In genomic region chr3:134374791-134375541, GRCh38 we compare ENCODE assay signal across 8 cellular contexts. TPM values are rescaled to one million over a fixed set of nuclear protein-coding genes. Genes with fewer than 3 reads are reported as not detected.
DNase-seq lines count a peak whose midpoint lies in the region; TF ChIP-seq lines count a peak whose summit lies in the region.

No MANE protein-coding gene starts in this region.

- TF ChIP-seq EP300 in esophagus muscularis mucosa (IDR thresholded peaks at IDR 0.05): no peak

- CTCF ChIA-PET in activated naive CD4-positive, alpha-beta T cell treated with anti-CD3 and anti-CD28 coated beads, Interleukin-2, amount 10 ng/mL, durations not matched to agents 7 days and 5 days (lab: Charles Lee): interaction anchor here (0.8 to 1.2 kb wide), 2 partner anchors 26 to 67 kb away, joined by 3 read pairs; no protein-coding TSS in a partner anchor

- H3K9me3 Mint-ChIP-seq in activated naive CD4-positive, alpha-beta T cell treated with anti-CD3 and anti-CD28 coated beads, Interleukin-2, amount 10 ng/mL, durations not matched to agents 7 days and 5 days: no peaks in the 10 kb centered on the region
- no peaks in the 10 kb centered on the region for H3K9me3 Mint-ChIP-seq in nephron progenitor cell

- WGBS in esophagus muscularis mucosa: 11% methylated on average over 26 of the region's 30 CpGs

- DNase-seq in activated naive CD4-positive, alpha-beta T cell treated with anti-CD3 and anti-CD28 coated beads, Interleukin-2, amount 10 ng/mL, durations not matched to agents 7 days and 5 days: no peak
- no peak for DNase-seq in activated naive CD4-positive, alpha-beta T cell treated with Interleukin-2 at 50 U/mL for 16 hours
- DNase-seq in RPMI8226: peak; percentile 61
- no peak for DNase-seq in esophagus muscularis mucosa (ENCODE audit: extremely low spot score)
- DNase-seq in nephron progenitor cell: no peak
- DNase-seq in hepatic stellate cell (ENCODE audit: low spot score): no peak
- no peak for DNase-seq in T-helper 9 cell
- DNase-seq in MV-4-11 (lab: John Stamatoyannopoulos, UW): no peak

- no peak for TF ChIP-seq CTCF in esophagus muscularis mucosa (IDR thresholded peaks at IDR 0.05)
- no peak for TF ChIP-seq CTCF in nephron progenitor cell (IDR thresholded peaks at IDR 0.05)

- H3K4me3 Mint-ChIP-seq in activated naive CD4-positive, alpha-beta T cell treated with anti-CD3 and anti-CD28 coated beads, Interleukin-2, amount 10 ng/mL, durations not matched to agents 7 days and 5 days: peak overlapping the region; percentile 62
- peak overlapping the region; percentile 90 for H3K4me3 Mint-ChIP-seq in nephron progenitor cell

- peak overlapping the region; percentile 76 to 83 (median 81) for H3K4me3 ChIP-seq in esophagus muscularis mucosa

- TF ChIP-seq POLR2A in esophagus muscularis mucosa (IDR thresholded peaks at IDR 0.05; ENCODE audit: low read depth): no peak

- peak overlapping the region; percentile 97 to 100 (median 98) for H3K27ac ChIP-seq in esophagus muscularis mucosa (replicated peaks in 1 of 4)

- H3K27me3 Mint-ChIP-seq in activated naive CD4-positive, alpha-beta T cell treated with anti-CD3 and anti-CD28 coated beads, Interleukin-2, amount 10 ng/mL, durations not matched to agents 7 days and 5 days: peaks cover 88% of the 10 kb centered on the region
- H3K27me3 Mint-ChIP-seq in nephron progenitor cell (ENCODE audit: low read depth, poor library complexity): peaks cover 16% of the 10 kb centered on the region

- no peaks in the 10 kb centered on the region for H3K9me3 ChIP-seq in esophagus muscularis mucosa

- no peaks in the 10 kb centered on the region for H3K36me3 Mint-ChIP-seq in activated naive CD4-positive, alpha-beta T cell treated with anti-CD3 and anti-CD28 coated beads, Interleukin-2, amount 10 ng/mL, durations not matched to agents 7 days and 5 days
- H3K36me3 Mint-ChIP-seq in nephron progenitor cell (ENCODE audit: low read depth): peaks cover 10% of the 10 kb centered on the region

- intact Hi-C loops in esophagus muscularis mucosa (cut with DNase I): loop anchor here (5.0 kb wide), 1 partner anchor 163 kb away; no protein-coding TSS in a partner anchor

- H3K4me1 Mint-ChIP-seq in activated naive CD4-positive, alpha-beta T cell treated with anti-CD3 and anti-CD28 coated beads, Interleukin-2, amount 10 ng/mL, durations not matched to agents 7 days and 5 days: peaks cover 13% of the 10 kb centered on the region
- H3K4me1 Mint-ChIP-seq in nephron progenitor cell: peaks cover 60% of the 10 kb centered on the region

- peaks cover 45 to 49% (median 47%) of the 10 kb centered on the region in 4 donors for H3K4me1 ChIP-seq in esophagus muscularis mucosa

- H3K36me3 ChIP-seq in esophagus muscularis mucosa: peaks cover 13 to 30% (median 17%) of the 10 kb centered on the region in 4 donors

- no peak overlapping the region for H3K27ac Mint-ChIP-seq in activated naive CD4-positive, alpha-beta T cell treated with anti-CD3 and anti-CD28 coated beads, Interleukin-2, amount 10 ng/mL, durations not matched to agents 7 days and 5 days
- H3K27ac Mint-ChIP-seq in nephron progenitor cell: peak overlapping the region; percentile 96

- H3K27me3 ChIP-seq in esophagus muscularis mucosa: no peaks in the 10 kb centered on the region

RNA-seq across cellular contexts. Expression of gene AMOTL2, which starts 0.7 kb away (rescaled TPM):
- total RNA-seq in esophagus muscularis mucosa: 100 to 1,000 TPM; 111 to 313 (median 155) TPM
